Comparison of ENCODE assay signal across 8 cellular contexts in genomic region chr1:24150228-24151174, GRCh38.
A peak's percentile ranks its signal among the peaks of the same experiment; 100 is the strongest.
DNase-seq lines count a peak whose midpoint lies in the region; ATAC-seq and TF ChIP-seq lines count a peak whose summit lies in the region.

No MANE protein-coding gene starts in this region.

- POLR2A ChIA-PET in RWPE1 (lab: Yijun Ruan, JAX; ENCODE audit: low non-redundant PET): interaction anchor here (0.7 kb wide), 1 partner anchor 36 kb away, joined by 7 read pairs; no protein-coding TSS in a partner anchor

- DNase-seq in NCI-H1417 (lab: John Stamatoyannopoulos, UW) (peak; percentile 87 to 93 (median 89)), NCI-H1417 treated with DMSO at 0.1 percent for 48 hours (lab: John Stamatoyannopoulos, UW) (no peak), RWPE1 (ENCODE audit: low spot score) (peak; percentile 79), fibroblast of the conjunctiva (ENCODE audit: low read depth) (peak; percentile 72)
- DNase-seq in activated T-helper 9 cell treated with anti-CD3 and anti-CD28 coated beads, Interleukin-2, amount 50 U/mL, for 16 hours (ENCODE audit: low read depth): peak; percentile 81
- peak; percentile 74 for DNase-seq in stimulated activated naive B cell treated with anti-CD40 and anti-IgM and Interleukin-4, amounts not matched to agents 10 μg/mL and 1 μg/mL and 100 μg/mL, for 72 hours

- H4K20me1 ChIP-seq in Loucy (ENCODE audit: insufficient read depth, low read length, poor library complexity, severe bottlenecking): no peaks in the 10 kb centered on the region

- peak overlapping the region; percentile 67 for H3K4me2 ChIP-seq in Loucy (ENCODE audit: low read depth, low read length, poor library complexity, severe bottlenecking)

- no peak overlapping the region for H3K9ac ChIP-seq in Loucy (ENCODE audit: low read depth, low read length, poor library complexity, severe bottlenecking)

- peak overlapping the region; percentile 95 for H2AFZ ChIP-seq in Loucy (ENCODE audit: low read length)

- CTCF ChIA-PET in RWPE1 (lab: Yijun Ruan, JAX): interaction anchor here (0.5 to 2.3 kb wide), 23 partner anchors 8 to 542 kb away, joined by 3 to 28 read pairs (median 4); partner anchors contain the start of genes IFNLR1, MYOM3 and NIPAL3

- no peaks in the 10 kb centered on the region for H3K79me2 ChIP-seq in Loucy (ENCODE audit: insufficient read depth, low read length)

- H3K27ac Mint-ChIP-seq in nephron: peak overlapping the region; percentile 79 to 91 (median 82)
- peak overlapping the region; percentile 76 for H3K27ac Mint-ChIP-seq in stimulated activated naive B cell treated with anti-CD40 and anti-IgM and Interleukin-4, amounts not matched to agents 10 μg/mL and 1 μg/mL and 100 μg/mL, for 72 hours

- H3K27me3 Mint-ChIP-seq in nephron (ENCODE audit: low read depth): peaks cover 38% of the 10 kb centered on the region
- peaks cover 0 to 4% of the 10 kb centered on the region in 2 donors for H3K27me3 Mint-ChIP-seq in stimulated activated naive B cell treated with anti-CD40 and anti-IgM and Interleukin-4, amounts not matched to agents 10 μg/mL and 1 μg/mL and 100 μg/mL, for 72 hours

- H3K4me1 ChIP-seq in Loucy (ENCODE audit: insufficient read depth, low read length, poor library complexity, severe bottlenecking): peaks cover 4% of the 10 kb centered on the region

- H3K36me3 ChIP-seq in Loucy (ENCODE audit: insufficient read depth, low read length): no peaks in the 10 kb centered on the region

- no peaks in the 10 kb centered on the region for H3K27me3 ChIP-seq in Loucy (ENCODE audit: insufficient read depth, low read length, poor library complexity, severe bottlenecking)

- TF ChIP-seq CTCF in Loucy (conservative IDR thresholded peaks at IDR 0.05; ENCODE audit: low read length) (peak; percentile 80), RWPE1 (conservative IDR thresholded peaks at IDR 0.05; ENCODE audit: low read depth) (peak; percentile 95), nephron (IDR thresholded peaks at IDR 0.05; ENCODE audit: unreplicated experiment in 3 of 3) (peak; percentile 78 to 80 (median 78))

- peak; percentile 87 to 92 for ATAC-seq in stimulated activated naive B cell treated with anti-CD40 and anti-IgM and Interleukin-4, amounts not matched to agents 10 μg/mL and 1 μg/mL and 100 μg/mL, for 72 hours (replicated peaks)

- H3K4me1 Mint-ChIP-seq in nephron: peaks cover 16% of the 10 kb centered on the region
- H3K4me1 Mint-ChIP-seq in stimulated activated naive B cell treated with anti-CD40 and anti-IgM and Interleukin-4, amounts not matched to agents 10 μg/mL and 1 μg/mL and 100 μg/mL, for 72 hours: peaks cover 19 to 33% of the 10 kb centered on the region in 2 donors

- no peaks in the 10 kb centered on the region for H3K9me2 ChIP-seq in Loucy (replicated peaks; ENCODE audit: low read depth, low read length)

- H3K4me3 Mint-ChIP-seq in nephron: peak overlapping the region; percentile 58 to 76 (median 68)
- H3K4me3 Mint-ChIP-seq in stimulated activated naive B cell treated with anti-CD40 and anti-IgM and Interleukin-4, amounts not matched to agents 10 μg/mL and 1 μg/mL and 100 μg/mL, for 72 hours: peak overlapping the region; percentile 72 to 78

- H3K36me3 Mint-ChIP-seq in nephron (ENCODE audit: low read depth): no peaks in the 10 kb centered on the region
- H3K36me3 Mint-ChIP-seq in stimulated activated naive B cell treated with anti-CD40 and anti-IgM and Interleukin-4, amounts not matched to agents 10 μg/mL and 1 μg/mL and 100 μg/mL, for 72 hours: peaks cover 9 to 12% of the 10 kb centered on the region in 2 donors

- peak overlapping the region; percentile 89 for H3K27ac ChIP-seq in RWPE1

- H3K4me3 ChIP-seq in Loucy (ENCODE audit: low read length, poor library complexity, severe bottlenecking): peak overlapping the region; percentile 59

- H3K9me3 ChIP-seq in Loucy (ENCODE audit: insufficient read depth, low read depth, low read length): no peaks in the 10 kb centered on the region

- no peaks in the 10 kb centered on the region for H3F3A ChIP-seq in Loucy (ENCODE audit: low read depth)

- no peaks in the 10 kb centered on the region for H3K9me3 Mint-ChIP-seq in nephron
- H3K9me3 Mint-ChIP-seq in stimulated activated naive B cell treated with anti-CD40 and anti-IgM and Interleukin-4, amounts not matched to agents 10 μg/mL and 1 μg/mL and 100 μg/mL, for 72 hours: no peaks in the 10 kb centered on the region
